9 cellular contexts compared by ENCODE assay signal in genomic region chr1:68497358-68497698, GRCh38. TPM values are rescaled to one million over a fixed set of nuclear protein-coding genes. Genes with fewer than 3 reads are reported as not detected.
DNase-seq lines count a peak whose midpoint lies in the region; ATAC-seq lines count a peak whose summit lies in the region.
"Had no signal": no experiment of that assay in that cellular context is flagged by ENCODE, and none has a peak within 500 bp of the region (broad histone marks: within the 10 kb centered on the region; RNA-seq: fewer than 3 reads in every experiment).

No MANE protein-coding gene starts in this region.

- no peak for ATAC-seq in activated naive CD4-positive, alpha-beta T cell treated with anti-CD3 and anti-CD28 coated beads, Interleukin-2, amount 50 U/mL, for 72 hours
- ATAC-seq in HG03575 (IDR thresholded peaks at IDR 0.05; ENCODE audit: extremely low read depth, insufficient number of reproducible peaks, low FRiP score, unreplicated experiment): peak; percentile 5

- no peak overlapping the region for H2BK15ac ChIP-seq in neuronal stem cell (ENCODE audit: low read length)

- H2AK5ac ChIP-seq in neuronal stem cell (ENCODE audit: low read depth, low read length): no peak overlapping the region

- no peak overlapping the region for H2BK12ac ChIP-seq in neuronal stem cell (ENCODE audit: low read length)

- H3K27ac Mint-ChIP-seq in activated naive CD4-positive, alpha-beta T cell treated with anti-CD3 and anti-CD28 coated beads, Interleukin-2, amount 50 U/mL, for 24 hours: no peak overlapping the region
- peak overlapping the region in 1 of 2 donors; percentile 80 for H3K27ac Mint-ChIP-seq in activated naive CD4-positive, alpha-beta T cell treated with anti-CD3 and anti-CD28 coated beads, Interleukin-2, amount 50 U/mL, for 72 hours

- H3K27me3 ChIP-seq in ectodermal cell (ENCODE audit: control insufficient read depth, insufficient read depth, low read length, poor library complexity, severe bottlenecking) (no peaks in the 10 kb centered on the region), neuronal stem cell (ENCODE audit: control insufficient read depth in 3 of 3, insufficient read depth in 3 of 3, low read depth in 1 of 3, low read length in 3 of 3) (no peaks in the 10 kb centered on the region)

- H3K4ac ChIP-seq in neuronal stem cell (ENCODE audit: low read length): no peak overlapping the region

- H3K9me3 ChIP-seq in ectodermal cell (ENCODE audit: control insufficient read depth, low read length) (no peaks in the 10 kb centered on the region), neuronal stem cell (replicated peaks in 1 of 2; ENCODE audit: control insufficient read depth in 2 of 2, insufficient read depth in 1 of 2, low read depth in 1 of 2, low read length in 2 of 2) (peaks cover 0 to 2% of the 10 kb centered on the region in 2 donors)

- peaks cover 13% of the 10 kb centered on the region for H3K4me1 Mint-ChIP-seq in activated naive CD4-positive, alpha-beta T cell treated with anti-CD3 and anti-CD28 coated beads, Interleukin-2, amount 50 U/mL, for 24 hours

- peak overlapping the region; percentile 80 for H3K4me3 Mint-ChIP-seq in activated naive CD4-positive, alpha-beta T cell treated with anti-CD3 and anti-CD28 coated beads, Interleukin-2, amount 50 U/mL, for 24 hours

- H3K27me3 Mint-ChIP-seq in activated naive CD4-positive, alpha-beta T cell treated with anti-CD3 and anti-CD28 coated beads, Interleukin-2, amount 50 U/mL, for 24 hours: peaks cover 15% of the 10 kb centered on the region

- H3K4me3 ChIP-seq in ectodermal cell (ENCODE audit: insufficient read depth, low read depth, low read length) (peak overlapping the region; percentile 94), neuronal stem cell (ENCODE audit: low read length in 2 of 2) (peak overlapping the region in 1 of 2 donors; percentile 66)

- no peak overlapping the region for H4K8ac ChIP-seq in neuronal stem cell (ENCODE audit: low read depth, low read length)

- peak overlapping the region; percentile 36 for H3K27ac ChIP-seq in ectodermal cell (ENCODE audit: insufficient read depth, low read depth, low read length, poor library complexity, severe bottlenecking)
- no peak overlapping the region for H3K27ac ChIP-seq in neuronal stem cell (replicated peaks; ENCODE audit: low read length)

- H2BK5ac ChIP-seq in neuronal stem cell (ENCODE audit: low read length): no peak overlapping the region

- no peak for DNase-seq in activated naive CD4-positive, alpha-beta T cell treated with anti-CD3 and anti-CD28 coated beads, Interleukin-2, amount 50 U/mL, for 72 hours (ENCODE audit: low spot score in 2 of 2)
- DNase-seq in neuronal stem cell (ENCODE audit: low spot score) (no peak), HCEC 1CT (no peak), NCI-H1417 (lab: John Stamatoyannopoulos, UW) (no peak)
- no peak for DNase-seq in activated CD4-positive, CD25-positive, alpha-beta regulatory T cell (lab: John Stamatoyannopoulos, UW)

- no peak overlapping the region for H4K91ac ChIP-seq in neuronal stem cell (ENCODE audit: low read depth, low read length, poor library complexity)

- H3K4me2 ChIP-seq in neuronal stem cell (ENCODE audit: insufficient read depth, low read length, poor library complexity, severe bottlenecking): peak overlapping the region; percentile 38

- no peak overlapping the region for H3K14ac ChIP-seq in neuronal stem cell (ENCODE audit: low read length)

- WGBS in ectodermal cell, 2 experiments: 13 to 17% methylated on average over 3 of the region's 3 CpGs
- WGBS in neuronal stem cell (ENCODE audit: extremely low coverage in 2 of 2, insufficient read length in 2 of 2, insufficient replicate concordance in 1 of 2), 2 donors: no CpG with 5 or more reads among the region's 3 CpGs

- no peaks in the 10 kb centered on the region for H3K36me3 Mint-ChIP-seq in activated naive CD4-positive, alpha-beta T cell treated with anti-CD3 and anti-CD28 coated beads, Interleukin-2, amount 50 U/mL, for 24 hours
- peaks cover 5 to 30% of the 10 kb centered on the region in 2 donors for H3K36me3 Mint-ChIP-seq in activated naive CD4-positive, alpha-beta T cell treated with anti-CD3 and anti-CD28 coated beads, Interleukin-2, amount 50 U/mL, for 72 hours

- H2BK120ac ChIP-seq in neuronal stem cell (ENCODE audit: low read depth, low read length): no peak overlapping the region

- peaks cover 2% of the 10 kb centered on the region for H3K79me1 ChIP-seq in neuronal stem cell (ENCODE audit: low read depth, low read length)

- H3K36me3 ChIP-seq in ectodermal cell (ENCODE audit: control insufficient read depth, insufficient read depth, low read length) (no peaks in the 10 kb centered on the region), neuronal stem cell (replicated peaks in 1 of 2; ENCODE audit: control insufficient read depth in 2 of 2, insufficient read depth in 2 of 2, low read length in 2 of 2) (peaks cover 2 to 23% of the 10 kb centered on the region in 2 donors)

- H3K9me3 Mint-ChIP-seq in activated naive CD4-positive, alpha-beta T cell treated with anti-CD3 and anti-CD28 coated beads, Interleukin-2, amount 50 U/mL, for 24 hours: no peaks in the 10 kb centered on the region
- peaks cover 10 to 12% of the 10 kb centered on the region in 2 donors for H3K9me3 Mint-ChIP-seq in activated naive CD4-positive, alpha-beta T cell treated with anti-CD3 and anti-CD28 coated beads, Interleukin-2, amount 50 U/mL, for 72 hours

- no peak overlapping the region for H3K9ac ChIP-seq in neuronal stem cell (ENCODE audit: low read depth, low read length, poor library complexity)

- peak overlapping the region; percentile 88 for H2AFZ ChIP-seq in neuronal stem cell (ENCODE audit: low read length)

- no peak overlapping the region for H3K18ac ChIP-seq in neuronal stem cell (ENCODE audit: low read length)

- H3K4me1 ChIP-seq in ectodermal cell (ENCODE audit: control insufficient read depth, insufficient read depth, low read length): peaks cover 20% of the 10 kb centered on the region
- peaks cover 0 to 6% of the 10 kb centered on the region in 2 donors for H3K4me1 ChIP-seq in neuronal stem cell (ENCODE audit: control insufficient read depth in 2 of 2, insufficient read depth in 1 of 2, low read depth in 1 of 2, low read length in 2 of 2)

- no peak overlapping the region for H3K23ac ChIP-seq in neuronal stem cell (ENCODE audit: low read depth, low read length, poor library complexity)

RNA-seq across cellular contexts. Expression of gene DEPDC1, which starts 0.4 kb away (rescaled TPM):
- 10 to 100 TPM; 11.4 to 16.1 TPM for total RNA-seq in activated naive CD4-positive, alpha-beta T cell treated with anti-CD3 and anti-CD28 coated beads, Interleukin-2, amount 50 U/mL, for 72 hours
- polyA plus RNA-seq in ectodermal cell (2013, experiment 1 of 4): 39.5 TPM
- polyA plus RNA-seq in ectodermal cell (2013, experiment 2 of 4): 28.2 TPM
- 34.0 TPM for polyA plus RNA-seq in ectodermal cell (2013, experiment 3 of 4)
- polyA plus RNA-seq in ectodermal cell (2013, experiment 4 of 4): 34.2 TPM
- polyA plus RNA-seq in neuronal stem cell (2013, experiment 1 of 2): 39.6 TPM
- polyA plus RNA-seq in neuronal stem cell (2013, experiment 2 of 2): 42.3 TPM

RNA-seq across cellular contexts. Expression of gene RPE65, which starts 47.6 kb away (rescaled TPM):
- not detected for total RNA-seq in activated naive CD4-positive, alpha-beta T cell treated with anti-CD3 and anti-CD28 coated beads, Interleukin-2, amount 50 U/mL, for 72 hours
- 0.59 TPM for polyA plus RNA-seq in ectodermal cell (2013, experiment 1 of 4)
- 0.57 TPM for polyA plus RNA-seq in ectodermal cell (2013, experiment 2 of 4)
- polyA plus RNA-seq in ectodermal cell (2013, experiment 3 of 4): 0.48 TPM
- 0.24 TPM for polyA plus RNA-seq in ectodermal cell (2013, experiment 4 of 4)
- polyA plus RNA-seq in neuronal stem cell (2013, experiment 1 of 2): 0.06 TPM
- 0.06 TPM for polyA plus RNA-seq in neuronal stem cell (2013, experiment 2 of 2)
- total RNA-seq: glomerular endothelial cell had no signal
